Comparison of ENCODE assay signal across 8 cellular contexts in genomic region chr19:37906868-37907734, GRCh38. TPM values are rescaled to one million over a fixed set of nuclear protein-coding genes. Genes with fewer than 3 reads are reported as not detected.
DNase-seq lines count a peak whose midpoint lies in the region; ATAC-seq and TF ChIP-seq lines count a peak whose summit lies in the region.

SIPA1L3 (plus strand) TSS chr19:37907208; CDS start chr19:38081566, 174,358 bp downstream.

- no peaks in the 10 kb centered on the region for H3K36me3 ChIP-seq in BJ (ENCODE audit: control insufficient read depth, insufficient read depth, low read length)

- 0 out of 2 replicates have a peak, but pooled peaks have one; percentile 2 for TF ChIP-seq CTCF in BJ (IDR thresholded peaks at IDR 0.05; ENCODE audit: insufficient read depth, low read depth, low read length)

- CTCF ChIA-PET in BJ (lab: Yijun Ruan, JAX) = interaction anchor here (0.5 to 2.9 kb wide), 15 partner anchors 8 to 337 kb away, joined by 3 to 9 read pairs (median 4); no protein-coding TSS in a partner anchor
- CTCF ChIA-PET in activated CD4-positive, alpha-beta T cell treated with anti-CD3 and anti-CD28 coated beads, Interleukin-2, amount 10 ng/mL, durations not matched to agents 7 days and 5 days (lab: Charles Lee) = interaction anchor here (0.7 to 1.5 kb wide), 5 partner anchors 12 to 428 kb away, joined by 3 to 4 read pairs (median 3); no protein-coding TSS in a partner anchor

- H3K9me3 Mint-ChIP-seq in activated CD4-positive, alpha-beta T cell treated with anti-CD3 and anti-CD28 coated beads, Interleukin-2, amount 10 ng/mL, durations not matched to agents 7 days and 5 days = no peaks in the 10 kb centered on the region

- DNase-seq in BJ (ENCODE audit: low read depth) (peak; percentile 80), NCI-H526 treated with DMSO at 0.1 percent for 48 hours (lab: John Stamatoyannopoulos, UW) (peak; percentile 96), dedifferentiated amniotic fluid mesenchymal stem cell (ENCODE audit: extremely low spot score) (peak; percentile 96), left lobe of liver (ENCODE audit: low spot score) (peak; percentile 97)
- peak; percentile 94 for DNase-seq in activated CD4-positive, alpha-beta T cell treated with anti-CD3 and anti-CD28 coated beads, Interleukin-2, amount 10 ng/mL, durations not matched to agents 7 days and 5 days
- peak; percentile 86 to 90 for DNase-seq in stimulated activated CD4-positive, alpha-beta T cell treated with anti-CD3 and anti-CD28 coated beads, Interleukin-2, amount 100 ng/mL, for 48 hours

- H3K4me3 ChIP-seq in BJ (ENCODE audit: low read depth, low read length) = peak within 1 kb of the TSS; percentile 88

- H3K27me3 ChIP-seq in BJ (ENCODE audit: control insufficient read depth, insufficient read depth, low read length) = no peaks in the 10 kb centered on the region

- no peaks in the 10 kb centered on the region for H3K36me3 Mint-ChIP-seq in activated CD4-positive, alpha-beta T cell treated with anti-CD3 and anti-CD28 coated beads, Interleukin-2, amount 10 ng/mL, durations not matched to agents 7 days and 5 days (ENCODE audit: low read depth)

- POLR2A ChIA-PET in BJ (lab: Charles Lee) = interaction anchor here (1.0 kb wide), 1 partner anchor 98 kb away, joined by 5 read pairs; no protein-coding TSS in a partner anchor
- POLR2A ChIA-PET in activated CD4-positive, alpha-beta T cell treated with anti-CD3 and anti-CD28 coated beads, Interleukin-2, amount 10 ng/mL, durations not matched to agents 7 days and 5 days (lab: Charles Lee) = interaction anchor here (2.1 kb wide), 1 partner anchor 141 kb away, joined by 4 read pairs; no protein-coding TSS in a partner anchor

- peak; percentile 83 for ATAC-seq in GM19324 (IDR thresholded peaks at IDR 0.05; ENCODE audit: low FRiP score, unreplicated experiment)
- peak; percentile 65 for ATAC-seq in HG03469 (IDR thresholded peaks at IDR 0.05; ENCODE audit: unreplicated experiment)
- peak; percentile 96 for ATAC-seq in left lobe of liver

- H3K4me3 Mint-ChIP-seq in activated CD4-positive, alpha-beta T cell treated with anti-CD3 and anti-CD28 coated beads, Interleukin-2, amount 10 ng/mL, durations not matched to agents 7 days and 5 days = peak within 1 kb of the TSS; percentile 90

- peak within 1 kb of the TSS; percentile 82 for H3K27ac Mint-ChIP-seq in activated CD4-positive, alpha-beta T cell treated with anti-CD3 and anti-CD28 coated beads, Interleukin-2, amount 10 ng/mL, durations not matched to agents 7 days and 5 days

- H3K27me3 Mint-ChIP-seq in activated CD4-positive, alpha-beta T cell treated with anti-CD3 and anti-CD28 coated beads, Interleukin-2, amount 10 ng/mL, durations not matched to agents 7 days and 5 days = no peaks in the 10 kb centered on the region

- peaks cover 19% of the 10 kb centered on the region for H3K4me1 Mint-ChIP-seq in activated CD4-positive, alpha-beta T cell treated with anti-CD3 and anti-CD28 coated beads, Interleukin-2, amount 10 ng/mL, durations not matched to agents 7 days and 5 days

RNA-seq across cellular contexts. Expression of gene SIPA1L3, which starts in this region (rescaled TPM):
- 4.0 and 4.5 TPM in 2 replicates for polyA plus RNA-seq in BJ (2011; rRNA removed)
- polyA minus RNA-seq in BJ (2011; rRNA and poly(A)+ RNA removed) = 19.9 and 20.4 TPM in 2 replicates
- 10 to 100 TPM; 17.1 to 25.0 TPM for total RNA-seq in activated CD4-positive, alpha-beta T cell treated with anti-CD3 and anti-CD28 coated beads, Interleukin-2, amount 10 ng/mL, durations not matched to agents 7 days and 5 days
- 12.9 TPM for total RNA-seq in left lobe of liver

Comparison
In these comparisons a context has a peak if more than half of its experiments do, and no peak if none do; other contexts are left out.
1. Peak in every context shown above with its lines: DNase-seq, ATAC-seq and H3K4me3 ChIP-seq.